Comparison of ENCODE assay signal across 31 cellular contexts in the genomic region with DNA sequence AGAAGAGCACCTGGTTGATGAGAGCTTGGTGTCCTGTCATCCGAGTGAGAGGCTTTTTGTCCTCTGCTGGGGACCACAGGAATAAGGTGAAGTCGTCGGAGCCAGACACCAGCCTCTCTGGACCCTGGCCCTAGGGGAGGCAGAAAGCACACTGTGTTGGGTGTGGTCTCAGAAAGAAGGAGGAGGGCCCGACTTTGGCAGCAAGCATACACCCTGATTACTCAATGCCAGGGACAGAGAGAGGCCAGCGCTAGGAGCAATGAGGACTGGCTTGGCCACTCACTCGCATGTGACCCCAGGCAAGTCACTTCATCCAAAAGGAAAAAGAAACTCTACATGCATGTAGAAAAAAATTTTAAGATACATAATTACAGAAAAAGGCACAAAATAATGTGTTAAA. TPM values are rescaled to one million over a fixed set of nuclear protein-coding genes. Genes with fewer than 3 reads are reported as not detected.
"Had no signal": no experiment of that assay in that cellular context is flagged by ENCODE, and none has a peak within 500 bp of the region (broad histone marks: within the 10 kb centered on the region; RNA-seq: fewer than 3 reads in every experiment).

No MANE protein-coding gene starts in this region.

- H3K27me3 Mint-ChIP-seq: dendritic cell treated with granulocyte-macrophage colony-stimulating factor and Interleukin-4, amounts not matched to agents 40 ng/mL and 50 ng/mL, for 4 days; effector memory CD8-positive, alpha-beta T cell; memory B cell had no signal

- H3K4me3 Mint-ChIP-seq: dendritic cell treated with granulocyte-macrophage colony-stimulating factor and Interleukin-4, amounts not matched to agents 40 ng/mL and 50 ng/mL, for 4 days; effector memory CD8-positive, alpha-beta T cell; endodermal cell; memory B cell had no signal

- DNase-seq: cortex of kidney; effector CD8-positive, alpha-beta T cell; effector memory CD8-positive, alpha-beta T cell; endodermal cell; esophagus squamous epithelium; foreskin keratinocyte; glutamatergic neuron; head of caudate nucleus; heart right ventricle; hippocampal formation; left cardiac atrium; left lung; left ventricle myocardium superior; lower lobe of right lung; mesendoderm; midbrain had no signal

- H3K4me3 ChIP-seq: esophagus squamous epithelium, heart right ventricle, left lung, lower lobe of right lung had no signal

- H3K9me3 Mint-ChIP-seq: dendritic cell treated with granulocyte-macrophage colony-stimulating factor and Interleukin-4, amounts not matched to agents 40 ng/mL and 50 ng/mL, for 4 days; effector memory CD8-positive, alpha-beta T cell; endodermal cell; memory B cell had no signal

- H3K9me3 ChIP-seq: esophagus squamous epithelium, heart right ventricle, left lung, lower lobe of right lung had no signal

- H3K27me3 ChIP-seq: esophagus squamous epithelium, foreskin keratinocyte, heart right ventricle, left lung had no signal

- ATAC-seq: effector memory CD8-positive, alpha-beta T cell; esophagus mucosa; foreskin keratinocyte; heart right ventricle; left cardiac atrium; left lung; left ventricle myocardium superior; lower lobe of right lung had no signal

- H3K4me1 ChIP-seq: foreskin keratinocyte had no signal

- H3K4me1 Mint-ChIP-seq: endodermal cell, memory B cell had no signal

- H3K27ac ChIP-seq: epithelial cell of prostate, esophagus squamous epithelium, foreskin keratinocyte, heart right ventricle, left lung, lower lobe of right lung had no signal

- H3K27ac Mint-ChIP-seq: dendritic cell treated with granulocyte-macrophage colony-stimulating factor and Interleukin-4, amounts not matched to agents 40 ng/mL and 50 ng/mL, for 4 days; endodermal cell; memory B cell had no signal

RNA-seq across cellular contexts. Expression of a gene that starts 12.3 kb away (rescaled TPM):
- total RNA-seq: endodermal cell, esophagus mucosa, esophagus squamous epithelium, fibroblast of lung, fibroblast of villous mesenchyme, foreskin keratinocyte, kidney epithelial cell, lung microvascular endothelial cell had no signal
- polyA plus RNA-seq: fibroblast of lung, foreskin keratinocyte had no signal

RNA-seq across cellular contexts. Expression of a gene that starts 13.9 kb away (rescaled TPM):
- total RNA-seq: endodermal cell, esophagus mucosa, esophagus squamous epithelium, fibroblast of lung, fibroblast of villous mesenchyme, foreskin keratinocyte, frontal cortex, glomerular endothelial cell, heart right ventricle, kidney epithelial cell, left cardiac atrium, left lung, left ventricle myocardium superior, lower leg skin, lower lobe of right lung, lung microvascular endothelial cell, mononuclear cell, mucosa of gallbladder had no signal
- polyA plus RNA-seq: fibroblast of lung, foreskin keratinocyte, heart right ventricle, keratinocyte had no signal

RNA-seq across cellular contexts. Expression of a gene that starts 58.9 kb away (rescaled TPM):
- total RNA-seq: dermis microvascular lymphatic vessel endothelial cell, endodermal cell, esophagus mucosa, esophagus squamous epithelium, fibroblast of lung, fibroblast of villous mesenchyme, foreskin keratinocyte, frontal cortex, glomerular endothelial cell, heart right ventricle, kidney epithelial cell, left cardiac atrium, left lung, left ventricle myocardium superior, lower leg skin, lower lobe of right lung, lung microvascular endothelial cell, mononuclear cell, mucosa of gallbladder had no signal
- polyA plus RNA-seq: fibroblast of lung, foreskin keratinocyte, heart right ventricle, keratinocyte had no signal
